Comparison of ENCODE assay signal across 1 cellular context in genomic region chr19:51926784-51927741, GRCh38.
TF ChIP-seq lines count a peak whose summit lies in the region.

TSS of gene ZNF613 (plus strand) at chr19:51927472. CDS start at chr19:51936221, 8,749 bp downstream.

TF ChIP-seq in HepG2, 621 proteins besides CTCF, POLR2A, EP300 and RAD21 (continued from another document and continues in another):
- TF ChIP-seq ZNF142 (CRISPR knock-in tag; IDR thresholded peaks at IDR 0.05) (no peak), ZNF446 (CRISPR knock-in tag; IDR thresholded peaks at IDR 0.05) (no peak), ZNF383 (CRISPR knock-in tag; IDR thresholded peaks at IDR 0.05; ENCODE audit: borderline replicate concordance) (no peak), SMAD3 (CRISPR knock-in tag; IDR thresholded peaks at IDR 0.05) (no peak), HNF4A (CRISPR knock-in tag; IDR thresholded peaks at IDR 0.05) (no peak; the same call in 1 of the 2 replicates), KLF12 (CRISPR knock-in tag; IDR thresholded peaks at IDR 0.05; ENCODE audit: borderline replicate concordance) (no peak), YEATS4 (CRISPR knock-in tag; IDR thresholded peaks at IDR 0.05; ENCODE audit: borderline replicate concordance) (peak; percentile 50), POLR2AphosphoS5 (IDR thresholded peaks at IDR 0.05; ENCODE audit: low read depth, low read length) (peak; percentile 54), BCL6 (CRISPR knock-in tag; IDR thresholded peaks at IDR 0.05) (no peak), ZBTB26 (CRISPR knock-in tag; IDR thresholded peaks at IDR 0.05; ENCODE audit: borderline replicate concordance) (no peak; the same call in 1 of the 2 replicates), ZNF646 (CRISPR knock-in tag; IDR thresholded peaks at IDR 0.05) (no peak), ZNF317 (CRISPR knock-in tag; IDR thresholded peaks at IDR 0.05) (peak; percentile 60; the same call in 1 of the 2 replicates), ZNF510 (CRISPR knock-in tag; IDR thresholded peaks at IDR 0.05; ENCODE audit: low read depth) (no peak), ZNF547 (CRISPR knock-in tag; IDR thresholded peaks at IDR 0.05) (no peak), HOMEZ (CRISPR knock-in tag; IDR thresholded peaks at IDR 0.05; ENCODE audit: low read depth) (no peak; the same call in 1 of the 2 replicates), SKIL (CRISPR knock-in tag; IDR thresholded peaks at IDR 0.05; ENCODE audit: borderline replicate concordance) (no peak), NFE2L2 (IDR thresholded peaks at IDR 0.05; ENCODE audit: low read length) (no peak), SP5 (CRISPR knock-in tag; IDR thresholded peaks at IDR 0.05; ENCODE audit: borderline replicate concordance, low read depth) (no peak), SIN3A (IDR thresholded peaks at IDR 0.05; ENCODE audit: borderline replicate concordance, low read depth, low read length) (peak; percentile 65; the same call in 1 of the 2 replicates), ZNF841 (CRISPR knock-in tag; IDR thresholded peaks at IDR 0.05; ENCODE audit: borderline replicate concordance) (no peak), GPBP1L1 (CRISPR knock-in tag; IDR thresholded peaks at IDR 0.05) (no peak), GMEB2 (CRISPR knock-in tag; IDR thresholded peaks at IDR 0.05; ENCODE audit: low read depth) (0 out of 2 replicates have a peak, but pooled peaks have one; percentile 15), THRA (CRISPR knock-in tag; IDR thresholded peaks at IDR 0.05; ENCODE audit: borderline replicate concordance) (no peak), MAFK (conservative IDR thresholded peaks at IDR 0.05 in 1 of 2, IDR thresholded peaks at IDR 0.05 in 1 of 2; ENCODE audit: low read length in 2 of 2) (no peak), ZSCAN12 (CRISPR knock-in tag; IDR thresholded peaks at IDR 0.05) (no peak), ZMYM2 (CRISPR knock-in tag; IDR thresholded peaks at IDR 0.05) (no peak), ZNF564 (CRISPR knock-in tag; IDR thresholded peaks at IDR 0.05) (no peak), STAG1 (CRISPR knock-in tag; IDR thresholded peaks at IDR 0.05) (peak; percentile 21), ZNF766 (CRISPR knock-in tag; IDR thresholded peaks at IDR 0.05; ENCODE audit: borderline replicate concordance) (no peak), ZNF275 (CRISPR knock-in tag; IDR thresholded peaks at IDR 0.05; ENCODE audit: borderline replicate concordance) (no peak), THYN1 (CRISPR knock-in tag; IDR thresholded peaks at IDR 0.05; ENCODE audit: borderline replicate concordance, low read depth) (no peak), ESRRA (CRISPR knock-in tag; IDR thresholded peaks at IDR 0.05; ENCODE audit: low read depth) (no peak), KDM5B (CRISPR knock-in tag; IDR thresholded peaks at IDR 0.05; ENCODE audit: borderline replicate concordance) (peak; percentile 49; the same call in 1 of the 2 replicates), TEAD2 (CRISPR knock-in tag; IDR thresholded peaks at IDR 0.05) (no peak), NFE2L1 (CRISPR knock-in tag; IDR thresholded peaks at IDR 0.05; ENCODE audit: borderline replicate concordance) (no peak)
